ENCODE assay signal across 12 cellular contexts in the genomic region with DNA sequence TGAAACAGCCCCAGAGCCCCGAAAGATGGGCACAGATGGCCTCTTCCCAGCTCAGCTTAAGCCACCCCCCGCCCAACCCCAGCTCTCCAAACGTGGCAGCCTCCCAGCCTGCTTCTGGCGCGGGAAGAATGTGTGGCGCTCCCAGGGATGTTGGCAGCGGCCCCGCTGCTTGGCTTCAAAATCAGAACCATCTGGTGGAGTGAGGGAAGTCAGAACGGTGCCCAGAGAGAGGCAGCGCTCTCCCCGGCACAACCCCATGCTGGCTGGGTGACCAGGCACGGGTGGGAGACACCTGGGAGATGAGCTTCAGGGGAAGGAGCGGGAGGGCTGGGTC.
DNase-seq lines count a peak whose midpoint lies in the region; ATAC-seq and TF ChIP-seq lines count a peak whose summit lies in the region.
"Had no signal": no experiment of that assay in that cellular context is flagged by ENCODE, and none has a peak within 500 bp of the region (broad histone marks: within the 10 kb centered on the region; RNA-seq: fewer than 3 reads in every experiment).

No MANE protein-coding gene starts in this region.

- no peak overlapping the region for H3K4me3 Mint-ChIP-seq in neural crest cell
- H3K4me3 Mint-ChIP-seq: activated T-cell treated with anti-CD3 and anti-CD28 coated beads, Interleukin-2, amount 50 U/mL, for 4 hours had no signal

- H3K36me3 Mint-ChIP-seq in neural crest cell (ENCODE audit: low read depth) = no peaks in the 10 kb centered on the region

- DNase-seq in AG04450 (ENCODE audit: low read depth, low spot score) (peak; percentile 76), NCI-H524 (lab: John Stamatoyannopoulos, UW) (peak; percentile 86 to 91), fibroblast of peridontal ligament (ENCODE audit: extremely low read depth) (peak; percentile 95), neural crest cell (ENCODE audit: low read depth, low spot score) (no peak), kidney glomerular epithelial cell (lab: John Stamatoyannopoulos, UW) (no peak), NCI-H1417 (lab: John Stamatoyannopoulos, UW) (no peak)
- DNase-seq: activated T-cell treated with anti-CD3 and anti-CD28 coated beads, Interleukin-2, amount 50 U/mL, for 4 hours had no signal

- H3K9me3 Mint-ChIP-seq in neural crest cell = no peaks in the 10 kb centered on the region
- H3K9me3 Mint-ChIP-seq: activated T-cell treated with anti-CD3 and anti-CD28 coated beads, Interleukin-2, amount 50 U/mL, for 4 hours had no signal

- POLR2A ChIA-PET in AG04450 (lab: Yijun Ruan, JAX) = interaction anchor here (1.2 kb wide), 2 partner anchors 27 to 30 kb away, joined by 3 to 4 read pairs; no protein-coding TSS in a partner anchor

- H3K27ac Mint-ChIP-seq in neural crest cell (ENCODE audit: unreplicated experiment) = peak overlapping the region; percentile 87

- no peak overlapping the region for H3K4me3 ChIP-seq in AG04450 (ENCODE audit: low read depth, low read length)
- H3K4me3 ChIP-seq: BLaER1, Peyer's patch had no signal

- ATAC-seq in HG02571 (IDR thresholded peaks at IDR 0.05; ENCODE audit: unreplicated experiment) (no peak), esophagus mucosa (no peak)
- ATAC-seq: activated T-cell treated with anti-CD3 and anti-CD28 coated beads, Interleukin-2, amount 50 U/mL, for 4 hours had no signal

- peaks cover 11% of the 10 kb centered on the region for H3K4me1 Mint-ChIP-seq in neural crest cell

- H3K27me3 ChIP-seq in AG04450 (ENCODE audit: control insufficient read depth, insufficient read depth, low read length) = no peaks in the 10 kb centered on the region
- H3K27me3 ChIP-seq: BLaER1, Peyer's patch had no signal

- H3K27ac ChIP-seq in AG04450 (ENCODE audit: low read depth, low read length) = peak overlapping the region; percentile 73
- H3K27ac ChIP-seq: BLaER1, HL-60 had no signal

- TF ChIP-seq CTCF in AG04450 (IDR thresholded peaks at IDR 0.05; ENCODE audit: low read depth, low read length) (no peak), neural crest cell (conservative IDR thresholded peaks at IDR 0.05) (no peak)

- H3K9me3 ChIP-seq in AG04450 (ENCODE audit: control insufficient read depth, insufficient read depth, low read length) = no peaks in the 10 kb centered on the region
- H3K9me3 ChIP-seq: BLaER1, Peyer's patch had no signal

- no peaks in the 10 kb centered on the region for H3K27me3 Mint-ChIP-seq in neural crest cell (ENCODE audit: low read depth)

- CTCF ChIA-PET in AG04450 (lab: Charles Lee) = interaction anchor here (1.0 to 1.9 kb wide), 3 partner anchors 96 to 167 kb away, joined by 3 to 6 read pairs (median 4); no protein-coding TSS in a partner anchor

Comparison
In these comparisons a context has a peak if more than half of its experiments do, and no peak if none do; other contexts are left out.
1. DNase-seq: peak in AG04450 (single experiment), NCI-H524 (2 of 2) and fibroblast of peridontal ligament (single experiment); none in neural crest cell (single experiment), kidney glomerular epithelial cell (single experiment) and NCI-H1417 (0 of 3).